33 cellular contexts compared by ENCODE assay signal in genomic region chr18:62496262-62496661, GRCh38. TPM values are rescaled to one million over a fixed set of nuclear protein-coding genes. Genes with fewer than 3 reads are reported as not detected.
DNase-seq lines count a peak whose midpoint lies in the region; ATAC-seq, FAIRE-seq and TF ChIP-seq lines count a peak whose summit lies in the region.
"Had no signal": no experiment of that assay in that cellular context is flagged by ENCODE, and none has a peak within 500 bp of the region (broad histone marks: within the 10 kb centered on the region; RNA-seq: fewer than 3 reads in every experiment).

No MANE protein-coding gene starts in this region.

- H3K79me2 ChIP-seq in HepG2 (ENCODE audit: insufficient read depth, low read length) (no peaks in the 10 kb centered on the region), K562 (ENCODE audit: control insufficient read depth, insufficient read depth, low read length) (no peaks in the 10 kb centered on the region)

- 99% methylated on average over 2 of the region's 2 CpGs for WGBS in HepG2 (ENCODE audit: low lambda C conversion rate)
- WGBS in right lobe of liver (ENCODE audit: insufficient coverage, low coverage, low lambda C conversion rate, missing lambda C conversion rate) = 96% methylated on average over 2 of the region's 2 CpGs
- 58% methylated on average over 2 of the region's 2 CpGs for WGBS in K562 (ENCODE audit: insufficient coverage, low coverage, missing lambda C conversion rate)

- TF ChIP-seq CTCF in HepG2 (CRISPR knock-in tag; IDR thresholded peaks at IDR 0.05) = no peak
- no peak for TF ChIP-seq CTCF in right lobe of liver (IDR thresholded peaks at IDR 0.05)
- no peak for TF ChIP-seq CTCF in K562 (IDR thresholded peaks at IDR 0.05 in 2 of 3, conservative IDR thresholded peaks at IDR 0.05 in 1 of 3; ENCODE audit: insufficient read depth in 2 of 3, low read depth in 1 of 3, low read length in 3 of 3)

- in situ Hi-C loops in HepG2 (cut with HindIII; ENCODE audit: extremely low pct_ligation_motif_present, low pct_unique_long_range_greater_than_20kb) = no loop called here
- in situ Hi-C loops in K562 (cut with MboI) = no loop called here

- FAIRE-seq in HepG2 (lab: Jason Lieb, UNC) (no peak), K562 (lab: Jason Lieb, UNC) (no peak)
- FAIRE-seq: A204.1, A549 had no signal

- peaks cover 16% of the 10 kb centered on the region for H3K27me3 Mint-ChIP-seq in activated CD4-positive, alpha-beta T cell treated with anti-CD3 and anti-CD28 coated beads, Interleukin-2, amount 10 ng/mL, durations not matched to agents 24 days and 14 days
- H3K27me3 Mint-ChIP-seq in activated CD4-positive, alpha-beta T cell treated with anti-CD3 and anti-CD28 coated beads for 36 hours = peaks cover 6% of the 10 kb centered on the region

- H3K9ac ChIP-seq in HepG2 (ENCODE audit: insufficient read depth, low read depth, low read length) (no peak overlapping the region), K562 (ENCODE audit: insufficient read depth in 1 of 2, low read depth in 2 of 2, low read length in 2 of 2) (no peak overlapping the region)
- H3K9ac ChIP-seq: BLaER1; BLaER1 treated with 17β-estradiol and CSF1 and Interleukin-3, amounts not matched to agents 10 nM and 100 nM had no signal

- no peak overlapping the region for H2AFZ ChIP-seq in HepG2 (ENCODE audit: low read length)
- H2AFZ ChIP-seq in K562 (ENCODE audit: low read depth, low read length) = no peak overlapping the region

- H3K9me1 ChIP-seq in K562 (ENCODE audit: control insufficient read depth, insufficient read depth, low read length) = no peaks in the 10 kb centered on the region

- intact Hi-C loops in activated CD4-positive, alpha-beta T cell treated with anti-CD3 and anti-CD28 coated beads, Interleukin-2, amount 10 ng/mL, durations not matched to agents 24 days and 14 days (cut with micrococcal nuclease) = no loop called here
- intact Hi-C loops in activated CD4-positive, alpha-beta T cell treated with anti-CD3 and anti-CD28 coated beads for 36 hours (cut with DNase I, micrococcal nuclease) = no loop called here
- intact Hi-C loops in HepG2 (cut with micrococcal nuclease; ENCODE audit: unreplicated experiment) = no loop called here
- intact Hi-C loops in right lobe of liver (cut with DNase I) = no loop called here
- intact Hi-C loops in K562 (cut with micrococcal nuclease) = no loop called here

- peaks cover 2% of the 10 kb centered on the region for H3K9me3 Mint-ChIP-seq in activated CD4-positive, alpha-beta T cell treated with anti-CD3 and anti-CD28 coated beads, Interleukin-2, amount 10 ng/mL, durations not matched to agents 24 days and 14 days
- H3K9me3 Mint-ChIP-seq in activated CD4-positive, alpha-beta T cell treated with anti-CD3 and anti-CD28 coated beads for 36 hours (ENCODE audit: low read depth) = no peaks in the 10 kb centered on the region
- H3K9me3 Mint-ChIP-seq: CD14-positive monocyte; CD4-positive, alpha-beta memory T cell; CD4-positive, alpha-beta T cell; CD8-positive, alpha-beta memory T cell; CD8-positive, alpha-beta T cell had no signal

- peaks cover 1% of the 10 kb centered on the region for H3K36me3 Mint-ChIP-seq in activated CD4-positive, alpha-beta T cell treated with anti-CD3 and anti-CD28 coated beads, Interleukin-2, amount 10 ng/mL, durations not matched to agents 24 days and 14 days (ENCODE audit: low read depth)
- H3K36me3 Mint-ChIP-seq in activated CD4-positive, alpha-beta T cell treated with anti-CD3 and anti-CD28 coated beads for 36 hours (ENCODE audit: low read depth) = no peaks in the 10 kb centered on the region
- H3K36me3 Mint-ChIP-seq: CD14-positive monocyte; CD4-positive, alpha-beta memory T cell; CD4-positive, CD25-positive, alpha-beta regulatory T cell; CD8-positive, alpha-beta memory T cell; CD8-positive, alpha-beta T cell had no signal

- POLR2A ChIA-PET in activated CD4-positive, alpha-beta T cell treated with anti-CD3 and anti-CD28 coated beads for 36 hours (lab: Charles Lee) = no interaction called here
- POLR2A ChIA-PET in HepG2 (lab: Yijun Ruan, JAX) = no interaction called here
- POLR2A ChIA-PET in K562 (lab: Yijun Ruan, JAX) = interaction anchor here (0.9 to 1.3 kb wide), 3 partner anchors 10 to 26 kb away, joined by 3 to 6 read pairs (median 3); partner anchors contain the start of gene ZCCHC2

- H4K20me1 ChIP-seq in HepG2 (ENCODE audit: insufficient read depth, low read length) (no peaks in the 10 kb centered on the region), K562 (replicated peaks; ENCODE audit: control insufficient read depth, insufficient read depth, low read length) (no peaks in the 10 kb centered on the region)
- H4K20me1 ChIP-seq: BLaER1; BLaER1 treated with 17β-estradiol and CSF1 and Interleukin-3, amounts not matched to agents 10 nM and 100 nM had no signal

- H3K27ac ChIP-seq in HepG2 (ENCODE audit: extremely low read length, insufficient read depth, low read length) (no peak overlapping the region), right lobe of liver (no peak overlapping the region), K562 (ENCODE audit: extremely low read depth, low read depth, low read length) (no peak overlapping the region)
- H3K27ac ChIP-seq: 22Rv1; A549; BLaER1; BLaER1 treated with 17β-estradiol and CSF1 and Interleukin-3, amounts not matched to agents 10 nM and 100 nM; C4-2B had no signal

- no peaks in the 10 kb centered on the region for H3K36me3 ChIP-seq in HepG2 (replicated peaks in 1 of 2; ENCODE audit: control insufficient read depth in 1 of 2, insufficient read depth in 2 of 2, low read length in 2 of 2)
- H3K36me3 ChIP-seq in right lobe of liver = no peaks in the 10 kb centered on the region
- H3K36me3 ChIP-seq in K562 (ENCODE audit: control insufficient read depth, insufficient read depth, low read length) = no peaks in the 10 kb centered on the region
- H3K36me3 ChIP-seq: BE2C; BLaER1; BLaER1 treated with 17β-estradiol and CSF1 and Interleukin-3, amounts not matched to agents 10 nM and 100 nM had no signal

- H3K4me1 ChIP-seq in HepG2 (ENCODE audit: insufficient read depth, low read length) = peaks cover 33% of the 10 kb centered on the region
- H3K4me1 ChIP-seq in right lobe of liver = peaks cover 0 to 40% (median 13%) of the 10 kb centered on the region in 4 donors
- peaks cover 0 to 7% of the 10 kb centered on the region in 2 experiments; a peak in 3 of 5 replicates for H3K4me1 ChIP-seq in K562 (replicated peaks in 1 of 2; ENCODE audit: control insufficient read depth in 2 of 2, insufficient read depth in 2 of 2, low read length in 2 of 2)
- H3K4me1 ChIP-seq: A549, BE2C, Caco-2 had no signal

- no peak for TF ChIP-seq RAD21 in HepG2 (CRISPR knock-in tag; IDR thresholded peaks at IDR 0.05)
- no peak for TF ChIP-seq RAD21 in K562 (CRISPR knock-in tag; conservative IDR thresholded peaks at IDR 0.05 in 1 of 2, IDR thresholded peaks at IDR 0.05 in 1 of 2)

- H3K9me3 ChIP-seq in HepG2 (ENCODE audit: low read length) (no peaks in the 10 kb centered on the region), right lobe of liver (no peaks in the 10 kb centered on the region), K562 (replicated peaks; ENCODE audit: control insufficient read depth, insufficient read depth, low read depth, low read length) (no peaks in the 10 kb centered on the region)
- H3K9me3 ChIP-seq: A549; BE2C; BLaER1; BLaER1 treated with 17β-estradiol and CSF1 and Interleukin-3, amounts not matched to agents 10 nM and 100 nM; Caco-2 had no signal

- H3K27me3 ChIP-seq in HepG2 (ENCODE audit: control insufficient read depth in 1 of 2, insufficient read depth in 2 of 2, low read length in 2 of 2) = no peaks in the 10 kb centered on the region
- H3K27me3 ChIP-seq in right lobe of liver = no peaks in the 10 kb centered on the region
- H3K27me3 ChIP-seq in K562 (ENCODE audit: control insufficient read depth in 2 of 2, insufficient read depth in 2 of 2, low read length in 2 of 2) = no peaks in the 10 kb centered on the region
- H3K27me3 ChIP-seq: BE2C; BLaER1; BLaER1 treated with 17β-estradiol and CSF1 and Interleukin-3, amounts not matched to agents 10 nM and 100 nM had no signal

- H3K4me1 Mint-ChIP-seq in activated CD4-positive, alpha-beta T cell treated with anti-CD3 and anti-CD28 coated beads, Interleukin-2, amount 10 ng/mL, durations not matched to agents 24 days and 14 days = peaks cover 2% of the 10 kb centered on the region
- H3K4me1 Mint-ChIP-seq in activated CD4-positive, alpha-beta T cell treated with anti-CD3 and anti-CD28 coated beads for 36 hours = no peaks in the 10 kb centered on the region
- H3K4me1 Mint-ChIP-seq: CD4-positive, alpha-beta memory T cell; CD8-positive, alpha-beta memory T cell had no signal

- BruUV-seq in HepG2 (replicated peaks; lab: Mats Ljungman, UMichigan) (no TSS peak), K562 (replicated peaks; lab: Mats Ljungman, UMichigan) (no TSS peak)

- no peak for TF ChIP-seq POLR2A in HepG2 (IDR thresholded peaks at IDR 0.05; ENCODE audit: insufficient read depth in 1 of 2, low read depth in 2 of 2, low read length in 2 of 2)
- TF ChIP-seq POLR2A in right lobe of liver (IDR thresholded peaks at IDR 0.05) = no peak
- TF ChIP-seq POLR2A in K562 (conservative IDR thresholded peaks at IDR 0.05) = no peak

- CTCF ChIA-PET in activated CD4-positive, alpha-beta T cell treated with anti-CD3 and anti-CD28 coated beads for 36 hours (lab: Charles Lee) = no interaction called here
- CTCF ChIA-PET in HepG2 (lab: Yijun Ruan, JAX; ENCODE audit: low intra/inter-chr PET ratio, low total read pairs) (no interaction called here), K562 (lab: Yijun Ruan, JAX; ENCODE audit: low intra/inter-chr PET ratio) (no interaction called here)

- no peak overlapping the region for H3K4me3 Mint-ChIP-seq in activated CD4-positive, alpha-beta T cell treated with anti-CD3 and anti-CD28 coated beads, Interleukin-2, amount 10 ng/mL, durations not matched to agents 24 days and 14 days
- no peak overlapping the region for H3K4me3 Mint-ChIP-seq in activated CD4-positive, alpha-beta T cell treated with anti-CD3 and anti-CD28 coated beads for 36 hours
- H3K4me3 Mint-ChIP-seq: B cell; CD14-positive monocyte; CD4-positive, alpha-beta T cell; CD4-positive, CD25-positive, alpha-beta regulatory T cell; CD8-positive, alpha-beta memory T cell; CD8-positive, alpha-beta T cell had no signal

- no peak for ATAC-seq in activated CD4-positive, alpha-beta T cell treated with anti-CD3 and anti-CD28 coated beads for 36 hours
- ATAC-seq in HepG2 = no peak
- no peak for ATAC-seq in right lobe of liver
- ATAC-seq in K562 = no peak
- ATAC-seq: A549; CD8-positive, alpha-beta T cell had no signal

- DNase-seq in activated CD4-positive, alpha-beta T cell treated with anti-CD3 and anti-CD28 coated beads, Interleukin-2, amount 10 ng/mL, durations not matched to agents 24 days and 14 days = peak; percentile 26
- DNase-seq in activated CD4-positive, alpha-beta T cell treated with anti-CD3 and anti-CD28 coated beads for 36 hours = no peak
- DNase-seq in HepG2 (ENCODE audit: low spot score) = no peak
- no peak for DNase-seq in right lobe of liver
- DNase-seq in K562 (ENCODE audit: extremely low read depth in 1 of 4, low spot score in 3 of 4) = no peak
- DNase-seq in RPMI8226 = no peak
- DNase-seq: 8988T; ACHN; AML-193; BE2C; Caco-2; Calu3; CD4-positive, alpha-beta memory T cell; CD4-positive, alpha-beta T cell; CD4-positive, CD25-positive, alpha-beta regulatory T cell; CD8-positive, alpha-beta memory T cell; CD8-positive, alpha-beta T cell; COR-L47; DMS 273 treated with DMSO at 0.1 percent for 48 hours; DMS153; DMS53; DMS79; DMS79 treated with DMSO at 0.1 percent for 48 hours; DND-41; EL had no signal

- H3K4me3 ChIP-seq in HepG2 (replicated peaks in 1 of 3; ENCODE audit: insufficient read depth in 1 of 3, low read depth in 2 of 3, low read length in 3 of 3) (no peak overlapping the region), right lobe of liver (no peak overlapping the region), K562 (no peak overlapping the region)
- H3K4me3 ChIP-seq: A549; BLaER1; BLaER1 treated with 17β-estradiol and CSF1 and Interleukin-3, amounts not matched to agents 10 nM and 100 nM had no signal

- no peak overlapping the region for H3K4me2 ChIP-seq in HepG2 (ENCODE audit: low read depth, low read length)
- H3K4me2 ChIP-seq in K562 (ENCODE audit: insufficient read depth, low read length) = no peak overlapping the region
- H3K4me2 ChIP-seq: A549; BLaER1; BLaER1 treated with 17β-estradiol and CSF1 and Interleukin-3, amounts not matched to agents 10 nM and 100 nM had no signal

- H3K27ac Mint-ChIP-seq in activated CD4-positive, alpha-beta T cell treated with anti-CD3 and anti-CD28 coated beads, Interleukin-2, amount 10 ng/mL, durations not matched to agents 24 days and 14 days = no peak overlapping the region
- no peak overlapping the region for H3K27ac Mint-ChIP-seq in activated CD4-positive, alpha-beta T cell treated with anti-CD3 and anti-CD28 coated beads for 36 hours
- H3K27ac Mint-ChIP-seq: B cell; CD4-positive, alpha-beta memory T cell; CD4-positive, alpha-beta T cell; CD4-positive, CD25-positive, alpha-beta regulatory T cell; CD8-positive, alpha-beta memory T cell; CD8-positive, alpha-beta T cell had no signal

- TF ChIP-seq EP300 in HepG2 (IDR thresholded peaks at IDR 0.05; ENCODE audit: low read depth in 2 of 2, low read length in 2 of 2) = no peak
- TF ChIP-seq EP300 in HepG2 (CRISPR knock-in tag; IDR thresholded peaks at IDR 0.05; ENCODE audit: borderline replicate concordance) = no peak
- TF ChIP-seq EP300 in K562 (IDR thresholded peaks at IDR 0.05; ENCODE audit: low read length) = no peak

RNA-seq across cellular contexts. Expression of gene ZCCHC2, which starts 26.6 kb away (rescaled TPM):
- total RNA-seq in activated CD4-positive, alpha-beta T cell treated with anti-CD3 and anti-CD28 coated beads, Interleukin-2, amount 10 ng/mL, durations not matched to agents 24 days and 14 days = 47.0 and 52.8 TPM in 2 replicates
- total RNA-seq in activated CD4-positive, alpha-beta T cell treated with anti-CD3 and anti-CD28 coated beads for 36 hours = 10 to 100 TPM; 26.1 to 40.1 TPM
- total RNA-seq in HepG2 (2016; rRNA removed; fragmentation: Illumina TruSeq; extraction: Trizol) = 76.1 and 76.5 TPM in 2 replicates
- total RNA-seq in HepG2 (2016; cell fraction: cytosol; rRNA removed; fragmentation: Illumina TruSeq; extraction: Trizol; ENCODE audit: low read depth) = 177 and 189 TPM in 2 replicates
- total RNA-seq in HepG2 (2016; cell fraction: insoluble cytoplasmic fraction; rRNA removed; fragmentation: Illumina TruSeq; extraction: Trizol) = 71.7 and 74.4 TPM in 2 replicates
- 60.3 and 72.3 TPM in 2 replicates for total RNA-seq in HepG2 (2016; cell fraction: membrane; rRNA removed; fragmentation: Illumina TruSeq; extraction: Trizol)
- 106 and 120 TPM in 2 replicates for total RNA-seq in HepG2 (2016; cell fraction: nucleus; rRNA removed; fragmentation: Illumina TruSeq; extraction: Trizol)
- 52.2 and 62.5 TPM in 2 replicates for polyA plus RNA-seq in HepG2 (2011; rRNA removed)
- polyA plus RNA-seq in HepG2 (2011; cell fraction: cytosol; rRNA removed) = 39.3 and 44.4 TPM in 2 replicates
- polyA plus RNA-seq in HepG2 (2011; cell fraction: nucleus; rRNA removed) = 79.8 and 99.4 TPM in 2 replicates
- 25.6 and 27.8 TPM in 2 replicates for polyA plus RNA-seq in HepG2 (2012)
- 4.7 and 5.0 TPM in 2 replicates for polyA plus RNA-seq in HepG2 (2016; cell fraction: cytosol; fragmentation: Illumina TruSeq; extraction: Trizol; ENCODE audit: low read depth)
- 53.3 and 60.9 TPM in 2 replicates for polyA plus RNA-seq in HepG2 (2016; cell fraction: insoluble cytoplasmic fraction; fragmentation: Illumina TruSeq; extraction: Trizol; ENCODE audit: low read depth)
- polyA plus RNA-seq in HepG2 (2016; cell fraction: membrane; fragmentation: Illumina TruSeq; extraction: Trizol; ENCODE audit: low read depth) = 13.0 and 14.6 TPM in 2 replicates
- polyA plus RNA-seq in HepG2 (2016; cell fraction: nucleus; fragmentation: Illumina TruSeq; extraction: Trizol; ENCODE audit: insufficient read depth, low read depth) = 129 and 143 TPM in 2 replicates
- 58.0 and 138 TPM in 2 replicates for polyA minus RNA-seq in HepG2 (2011; rRNA and poly(A)+ RNA removed; ENCODE audit: low replicate concordance)
- 42.1 and 44.2 TPM in 2 replicates for polyA minus RNA-seq in HepG2 (2011; cell fraction: cytosol; rRNA and poly(A)+ RNA removed)
- polyA minus RNA-seq in HepG2 (2011; cell fraction: nucleus; rRNA and poly(A)+ RNA removed) = 164 and 187 TPM in 2 replicates
- total RNA-seq in right lobe of liver = 10 to 100 TPM; 18.9 to 26.6 (median 23.5) TPM
- 12.9 and 18.0 TPM in 2 replicates for total RNA-seq in K562 (2011; cell fraction: chromatin; rRNA removed; ENCODE audit: low replicate concordance)
- 12.3 and 12.5 TPM in 2 replicates for total RNA-seq in K562 (2011; cell fraction: nucleolus; rRNA removed)
- 12.9 and 13.4 TPM in 2 replicates for total RNA-seq in K562 (2011; cell fraction: nucleoplasm; rRNA removed)
- total RNA-seq in K562 (2014; rRNA removed) = 6.0 and 6.5 TPM in 2 replicates
- total RNA-seq in K562 (2014; rRNA removed; fragmentation: Illumina TruSeq; extraction: Trizol) = 4.9 and 5.7 TPM in 2 replicates
- total RNA-seq in K562 (2015; rRNA removed; fragmentation: Illumina TruSeq; extraction: Trizol) = 6.3 and 6.9 TPM in 2 replicates
- 8.5 and 9.2 TPM in 2 replicates for total RNA-seq in K562 (2021)
- 7.7 and 8.4 TPM in 2 replicates for polyA plus RNA-seq in K562 (2011; rRNA removed)
- 6.8 and 9.9 TPM in 2 replicates for polyA plus RNA-seq in K562 (2011; cell fraction: cytosol; rRNA removed)
- polyA plus RNA-seq in K562 (2011; cell fraction: nucleus; rRNA removed) = 11.9 and 15.4 TPM in 2 replicates
- 3.8 and 5.1 TPM in 2 replicates for polyA plus RNA-seq in K562 (2012)
- polyA plus RNA-seq in K562 (2014; fragmentation: Illumina TruSeq; extraction: Trizol) = 5.3 and 7.1 TPM in 2 replicates
- 1 to 10 TPM; 1.0 to 1.9 TPM for polyA plus RNA-seq in K562 (2014; fragmentation: Nextera tagmentation; extraction: Ambion mirVana)
- 3.7 and 7.2 TPM in 2 replicates for polyA plus RNA-seq in K562 (2014; rRNA removed)
- polyA minus RNA-seq in K562 (2011; rRNA and poly(A)+ RNA removed) = 16.3 and 18.6 TPM in 2 replicates
- 6.6 and 10.0 TPM in 2 replicates for polyA minus RNA-seq in K562 (2011; cell fraction: cytosol; rRNA and poly(A)+ RNA removed)
- polyA minus RNA-seq in K562 (2011; cell fraction: nucleus; rRNA and poly(A)+ RNA removed) = 11.2 and 20.2 TPM in 2 replicates
